In genomic region chr6:35218456-35218855, GRCh38 we compare ENCODE assay signal across 16 cellular contexts. TPM values are rescaled to one million over a fixed set of nuclear protein-coding genes. Genes with fewer than 3 reads are reported as not detected.
"Had no signal": no experiment of that assay in that cellular context is flagged by ENCODE, and none has a peak within 500 bp of the region (broad histone marks: within the 10 kb centered on the region; RNA-seq: fewer than 3 reads in every experiment).

No MANE protein-coding gene starts in this region.

- H3K4me3 Mint-ChIP-seq: activated naive CD8-positive, alpha-beta T cell treated with anti-CD3 and anti-CD28 coated beads for 36 hours; activated T-helper 1 cell treated with anti-CD3 and anti-CD28 coated beads, Interleukin-12 subunit alpha, Interleukin-12 subunit beta, Interleukin-2, Interleukin-4 antibody, amounts not matched to agents 30 ng/mL and 10 ng/mL and 1 ng/mL, durations not matched to agents 14 hours and 24 hours and 36 hours; naive thymus-derived CD4-positive, alpha-beta T cell; T-helper 2 cell treated with Interferon-gamma antibody and Interleukin-4, amounts not matched to agents 5 μg/mL and 100 μg/mL, for 36 hours had no signal

- H3K4me1 Mint-ChIP-seq: activated naive CD8-positive, alpha-beta T cell treated with anti-CD3 and anti-CD28 coated beads for 36 hours had no signal

- H3K9me3 ChIP-seq: esophagus squamous epithelium, tibial nerve had no signal

- H3K27ac Mint-ChIP-seq: activated naive CD8-positive, alpha-beta T cell treated with anti-CD3 and anti-CD28 coated beads for 36 hours; activated T-helper 1 cell treated with anti-CD3 and anti-CD28 coated beads, Interleukin-12 subunit alpha, Interleukin-12 subunit beta, Interleukin-2, Interleukin-4 antibody, amounts not matched to agents 30 ng/mL and 10 ng/mL and 1 ng/mL, durations not matched to agents 14 hours and 24 hours and 36 hours; naive thymus-derived CD4-positive, alpha-beta T cell; T-helper 2 cell treated with Interferon-gamma antibody and Interleukin-4, amounts not matched to agents 5 μg/mL and 100 μg/mL, for 36 hours had no signal

- H3K9me3 Mint-ChIP-seq: activated naive CD8-positive, alpha-beta T cell treated with anti-CD3 and anti-CD28 coated beads for 36 hours; activated T-helper 1 cell treated with anti-CD3 and anti-CD28 coated beads, Interleukin-12 subunit alpha, Interleukin-12 subunit beta, Interleukin-2, Interleukin-4 antibody, amounts not matched to agents 30 ng/mL and 10 ng/mL and 1 ng/mL, durations not matched to agents 14 hours and 24 hours and 36 hours; T-helper 2 cell treated with Interferon-gamma antibody and Interleukin-4, amounts not matched to agents 5 μg/mL and 100 μg/mL, for 36 hours had no signal

- H3K36me3 Mint-ChIP-seq: activated naive CD8-positive, alpha-beta T cell treated with anti-CD3 and anti-CD28 coated beads for 36 hours had no signal

- H3K36me3 ChIP-seq: esophagus squamous epithelium, tibial nerve had no signal

- DNase-seq: activated CD4-positive, alpha-beta T cell treated with anti-CD3 and anti-CD28 coated beads, Interleukin-2, amount 50 U/mL, for 4 hours; activated gamma-delta T cell treated with Interleukin-2 at 50 U/mL for 16 hours; activated naive CD8-positive, alpha-beta T cell treated with anti-CD3 and anti-CD28 coated beads for 36 hours; effector memory CD4-positive, alpha-beta T cell; esophagus squamous epithelium; naive thymus-derived CD4-positive, alpha-beta T cell; nucleus accumbens; posterior cingulate gyrus; stimulated activated CD4-positive, alpha-beta T cell treated with anti-CD3 and anti-CD28 coated beads, Interleukin-12 subunit alpha, Interleukin-12 subunit beta, amount 100 ng/mL, for 4 hours; stimulated activated CD4-positive, alpha-beta T cell treated with anti-CD3 and anti-CD28 coated beads, Interleukin-1b, Interleukin-23, amount 100 ng/mL, for 48 hours; stimulated activated CD8-positive, alpha-beta memory T cell treated with anti-CD3 and anti-CD28 coated beads, Interleukin-4, amount 100 ng/mL, for 48 hours; stimulated activated naive CD4-positive, alpha-beta T cell had no signal

- H3K4me3 ChIP-seq: esophagus squamous epithelium, tibial nerve had no signal

- H3K27ac ChIP-seq: esophagus squamous epithelium, tibial nerve had no signal

RNA-seq across cellular contexts. Expression of gene SCUBE3, which starts 4.7 kb away (rescaled TPM):
- total RNA-seq: activated naive CD8-positive, alpha-beta T cell treated with anti-CD3 and anti-CD28 coated beads for 36 hours; activated T-helper 1 cell treated with anti-CD3 and anti-CD28 coated beads, Interleukin-12 subunit alpha, Interleukin-12 subunit beta, Interleukin-2, Interleukin-4 antibody, amounts not matched to agents 30 ng/mL and 10 ng/mL and 1 ng/mL, durations not matched to agents 14 hours and 24 hours and 36 hours; bronchial epithelial cell; naive thymus-derived CD4-positive, alpha-beta T cell had no signal
